Comparison of ENCODE assay signal across 25 cellular contexts in genomic region chr13:50309872-50310594, GRCh38.
A peak's percentile ranks its signal among the peaks of the same experiment; 100 is the strongest.
DNase-seq lines count a peak whose midpoint lies in the region; ATAC-seq, FAIRE-seq and TF ChIP-seq lines count a peak whose summit lies in the region.
"Had no signal": no experiment of that assay in that cellular context is flagged by ENCODE, and none has a peak within 500 bp of the region (broad histone marks: within the 10 kb centered on the region; RNA-seq: fewer than 3 reads in every experiment).

No MANE protein-coding gene starts in this region.

- H4K8ac ChIP-seq in H1 (ENCODE audit: extremely low read depth, insufficient read depth, low read length) = no peak overlapping the region; the same call in 1 of the 2 replicates

- POLR2A ChIA-PET in H1 (lab: Charles Lee; ENCODE audit: partially characterized antibody) = no interaction called here

- H3K79me1 ChIP-seq in H1 (ENCODE audit: low read depth, low read length) = no peaks in the 10 kb centered on the region

- WGBS in H1 (ENCODE audit: extremely low coverage in 1 of 2, insufficient coverage in 1 of 2, insufficient read length in 1 of 2, insufficient replicate concordance in 2 of 2, low coverage in 1 of 2, low lambda C conversion rate in 2 of 2, missing lambda C conversion rate in 1 of 2), 2 experiments = 79% methylated on average over 7 of the region's 7 CpGs; no CpG with 5 or more reads in 1 of the 2 experiments

- H3K79me2 ChIP-seq in H1 (ENCODE audit: control insufficient read depth in 1 of 2, insufficient read depth in 2 of 2, low read length in 2 of 2) = no peaks in the 10 kb centered on the region

- H3K9me3 ChIP-seq in H1 (ENCODE audit: insufficient read depth in 2 of 2, low read depth in 1 of 2, low read length in 1 of 2) = no peaks in the 10 kb centered on the region
- H3K9me3 ChIP-seq: A549, HAP-1, psoas muscle had no signal

- no peak overlapping the region for H3K4me3 ChIP-seq in H1 (ENCODE audit: extremely low read depth in 1 of 4, insufficient read depth in 2 of 4, low read depth in 3 of 4, low read length in 4 of 4)
- H3K4me3 ChIP-seq: A549, HAP-1, psoas muscle, smooth muscle cell had no signal

- H3K9ac ChIP-seq in H1 (replicated peaks in 1 of 4; ENCODE audit: extremely low read depth in 1 of 4, low read depth in 3 of 4, low read length in 3 of 4) = no peak overlapping the region

- no peak for TF ChIP-seq CTCF in H1 (IDR thresholded peaks at IDR 0.05; ENCODE audit: control extremely low read depth in 1 of 3, insufficient read depth in 1 of 3, low read depth in 1 of 3, low read length in 3 of 3)

- H3K4me1 Mint-ChIP-seq in activated T-cell treated with anti-CD3 and anti-CD28 coated beads, Interleukin-2, amount 50 U/mL, for 4 hours (ENCODE audit: low read depth) = peaks cover 20% of the 10 kb centered on the region
- H3K4me1 Mint-ChIP-seq in activated T-cell treated with anti-CD3 and anti-CD28 coated beads, Interleukin-2, amount 50 U/mL, for 72 hours (ENCODE audit: low read depth) = peaks cover 6% of the 10 kb centered on the region
- peaks cover 9 to 21% of the 10 kb centered on the region in 2 donors for H3K4me1 Mint-ChIP-seq in stimulated activated naive B cell treated with anti-CD40 and anti-IgM and Interleukin-4, amounts not matched to agents 10 μg/mL and 1 μg/mL and 100 μg/mL, for 72 hours

- no peak overlapping the region for H3K4me2 ChIP-seq in H1 (ENCODE audit: insufficient read depth in 1 of 2, low read depth in 2 of 2, low read length in 2 of 2)
- H3K4me2 ChIP-seq: A549, smooth muscle cell had no signal

- H2BK5ac ChIP-seq in H1 (ENCODE audit: low read depth, low read length) = no peak overlapping the region

- DNase-seq in activated T-cell treated with anti-CD3 and anti-CD28 coated beads, Interleukin-2, amount 50 U/mL, for 4 hours = no peak
- DNase-seq in activated T-cell treated with anti-CD3 and anti-CD28 coated beads, Interleukin-2, amount 50 U/mL, for 72 hours = no peak
- DNase-seq in NCI-H226 = peak; percentile 53
- DNase-seq in H1 (ENCODE audit: low read depth in 1 of 2, low spot score in 2 of 2) = no peak
- DNase-seq in stimulated activated naive B cell treated with anti-CD40 and anti-IgM and Interleukin-4, amounts not matched to agents 10 μg/mL and 1 μg/mL and 100 μg/mL, for 72 hours = no peak
- DNase-seq in stimulated activated CD4-positive, alpha-beta T cell treated with anti-CD3 and anti-CD28 coated beads, Interleukin-4, amount 100 ng/mL, for 1 hour = no peak
- no peak for DNase-seq in DMS153 treated with DMSO at 0.1 percent for 48 hours (lab: John Stamatoyannopoulos, UW; ENCODE audit: unreplicated experiment)
- DNase-seq: activated CD4-positive, alpha-beta T cell treated with anti-CD3 and anti-CD28 coated beads, Interleukin-2, amount 50 U/mL, for 1 hour; activated naive CD4-positive, alpha-beta T cell treated with anti-CD3 and anti-CD28 coated beads for 36 hours; activated T-cell treated with anti-CD3 and anti-CD28 coated beads for 4 hours; foreskin fibroblast; left cardiac atrium; midbrain; NCI-H1694; NCI-H2227 treated with DMSO at 0.1 percent for 48 hours; nephron progenitor cell; psoas muscle; stimulated activated CD8-positive, alpha-beta memory T cell treated with anti-CD3 and anti-CD28 coated beads, Interleukin-4, amount 100 ng/mL, for 48 hours had no signal

- FAIRE-seq in H1 (lab: Jason Lieb, UNC) = peak; percentile 45
- FAIRE-seq: A549, colon, TTC549 had no signal

- H2BK20ac ChIP-seq in H1 (ENCODE audit: low read length) = no peak overlapping the region

- H3K56ac ChIP-seq in H1 (replicated peaks; ENCODE audit: insufficient read length, low read depth, low read length) = no peak overlapping the region

- H3K27me3 Mint-ChIP-seq in activated T-cell treated with anti-CD3 and anti-CD28 coated beads, Interleukin-2, amount 50 U/mL, for 4 hours (ENCODE audit: low read depth) = no peaks in the 10 kb centered on the region
- peaks cover 7% of the 10 kb centered on the region for H3K27me3 Mint-ChIP-seq in activated T-cell treated with anti-CD3 and anti-CD28 coated beads, Interleukin-2, amount 50 U/mL, for 72 hours (ENCODE audit: low read depth)
- peaks cover 0 to 8% of the 10 kb centered on the region in 2 donors for H3K27me3 Mint-ChIP-seq in stimulated activated naive B cell treated with anti-CD40 and anti-IgM and Interleukin-4, amounts not matched to agents 10 μg/mL and 1 μg/mL and 100 μg/mL, for 72 hours

- H3K9me3 Mint-ChIP-seq in activated T-cell treated with anti-CD3 and anti-CD28 coated beads, Interleukin-2, amount 50 U/mL, for 4 hours = no peaks in the 10 kb centered on the region
- H3K9me3 Mint-ChIP-seq in activated T-cell treated with anti-CD3 and anti-CD28 coated beads, Interleukin-2, amount 50 U/mL, for 72 hours = no peaks in the 10 kb centered on the region
- no peaks in the 10 kb centered on the region for H3K9me3 Mint-ChIP-seq in stimulated activated naive B cell treated with anti-CD40 and anti-IgM and Interleukin-4, amounts not matched to agents 10 μg/mL and 1 μg/mL and 100 μg/mL, for 72 hours
- H3K9me3 Mint-ChIP-seq: activated naive CD4-positive, alpha-beta T cell treated with anti-CD3 and anti-CD28 coated beads for 36 hours had no signal

- no peaks in the 10 kb centered on the region for H3K36me3 Mint-ChIP-seq in activated T-cell treated with anti-CD3 and anti-CD28 coated beads, Interleukin-2, amount 50 U/mL, for 4 hours (ENCODE audit: insufficient read depth)
- H3K36me3 Mint-ChIP-seq in activated T-cell treated with anti-CD3 and anti-CD28 coated beads, Interleukin-2, amount 50 U/mL, for 72 hours (ENCODE audit: insufficient read depth in 2 of 2) = no peaks in the 10 kb centered on the region
- no peaks in the 10 kb centered on the region for H3K36me3 Mint-ChIP-seq in stimulated activated naive B cell treated with anti-CD40 and anti-IgM and Interleukin-4, amounts not matched to agents 10 μg/mL and 1 μg/mL and 100 μg/mL, for 72 hours

- H4K91ac ChIP-seq in H1 (replicated peaks; ENCODE audit: insufficient read length, low read length) = no peak overlapping the region

- no peak for TF ChIP-seq RAD21 in H1 (IDR thresholded peaks at IDR 0.05 in 1 of 2, conservative IDR thresholded peaks at IDR 0.05 in 1 of 2; ENCODE audit: low read depth in 2 of 2, low read length in 2 of 2)

- H2BK15ac ChIP-seq in H1 (ENCODE audit: low read length) = no peak overlapping the region

- H3K27ac ChIP-seq in H1 (ENCODE audit: low read depth, low read length) = no peak overlapping the region
- H3K27ac ChIP-seq: A549, psoas muscle had no signal

- no peak for TF ChIP-seq POLR2A in H1 (IDR thresholded peaks at IDR 0.05; ENCODE audit: control extremely low read depth in 1 of 2, low read depth in 2 of 2, low read length in 2 of 2)

- no peaks in the 10 kb centered on the region for H3K23me2 ChIP-seq in H1 (ENCODE audit: low read depth, low read length)

- H2BK120ac ChIP-seq in H1 (replicated peaks; ENCODE audit: low read depth, low read length) = no peak overlapping the region

- H3K36me3 ChIP-seq in H1 (ENCODE audit: control insufficient read depth in 2 of 4, insufficient read depth in 4 of 4, low read length in 3 of 4) = no peaks in the 10 kb centered on the region
- H3K36me3 ChIP-seq: HAP-1 had no signal

- H4K20me1 ChIP-seq in H1 (replicated peaks in 1 of 2; ENCODE audit: control insufficient read depth in 1 of 2, insufficient read depth in 2 of 2, low read length in 2 of 2) = no peaks in the 10 kb centered on the region

- no peak overlapping the region for H3K14ac ChIP-seq in H1 (ENCODE audit: insufficient read length)

- ATAC-seq in activated T-cell treated with anti-CD3 and anti-CD28 coated beads, Interleukin-2, amount 50 U/mL, for 4 hours = peak in 1 of 2 donors; percentile 25
- ATAC-seq in activated T-cell treated with anti-CD3 and anti-CD28 coated beads, Interleukin-2, amount 50 U/mL, for 72 hours (replicated peaks in 1 of 2) = no peak
- peak; percentile 80 to 81 for ATAC-seq in stimulated activated naive B cell treated with anti-CD40 and anti-IgM and Interleukin-4, amounts not matched to agents 10 μg/mL and 1 μg/mL and 100 μg/mL, for 72 hours (replicated peaks)
- ATAC-seq in HG02870 (IDR thresholded peaks at IDR 0.05; ENCODE audit: unreplicated experiment) = no peak
- ATAC-seq: A549, psoas muscle, SK-N-SH treated with all-trans-retinoic acid at 6 μM for 48 hours had no signal

- no peak for TF ChIP-seq EP300 in H1 (IDR thresholded peaks at IDR 0.05; ENCODE audit: borderline replicate concordance in 1 of 2, low read depth in 2 of 2, low read length in 2 of 2)

- H2BK12ac ChIP-seq in H1 (ENCODE audit: low read depth, low read length) = no peak overlapping the region

- H3K4me3 Mint-ChIP-seq in activated T-cell treated with anti-CD3 and anti-CD28 coated beads, Interleukin-2, amount 50 U/mL, for 4 hours = peak overlapping the region; percentile 37
- H3K4me3 Mint-ChIP-seq in activated T-cell treated with anti-CD3 and anti-CD28 coated beads, Interleukin-2, amount 50 U/mL, for 72 hours = peak overlapping the region in 1 of 2 donors; percentile 4
- peak overlapping the region in 1 of 2 donors; percentile 18 for H3K4me3 Mint-ChIP-seq in stimulated activated naive B cell treated with anti-CD40 and anti-IgM and Interleukin-4, amounts not matched to agents 10 μg/mL and 1 μg/mL and 100 μg/mL, for 72 hours
- H3K4me3 Mint-ChIP-seq: activated naive CD4-positive, alpha-beta T cell treated with anti-CD3 and anti-CD28 coated beads for 36 hours; nephron progenitor cell had no signal

- no peak overlapping the region for H4K5ac ChIP-seq in H1 (ENCODE audit: insufficient read length, low read depth, low read length)

- CTCF ChIA-PET in H1 (lab: Charles Lee; ENCODE audit: partially characterized antibody) = no interaction called here

- H3K23ac ChIP-seq in H1 (ENCODE audit: insufficient read length) = no peak overlapping the region

- H3K4me1 ChIP-seq in H1 (replicated peaks in 1 of 4; ENCODE audit: control insufficient read depth in 3 of 4, insufficient read depth in 4 of 4, low read length in 3 of 4) = no peaks in the 10 kb centered on the region; a peak in 1 of 7 replicates
- H3K4me1 ChIP-seq: A549, HAP-1, psoas muscle had no signal

- H3K27ac Mint-ChIP-seq in activated T-cell treated with anti-CD3 and anti-CD28 coated beads, Interleukin-2, amount 50 U/mL, for 72 hours = no peak overlapping the region
- peak overlapping the region; percentile 9 for H3K27ac Mint-ChIP-seq in stimulated activated naive B cell treated with anti-CD40 and anti-IgM and Interleukin-4, amounts not matched to agents 10 μg/mL and 1 μg/mL and 100 μg/mL, for 72 hours
- H3K27ac Mint-ChIP-seq: activated naive CD4-positive, alpha-beta T cell treated with anti-CD3 and anti-CD28 coated beads for 36 hours; nephron progenitor cell had no signal

- no peaks in the 10 kb centered on the region for H3K27me3 ChIP-seq in H1 (replicated peaks in 1 of 4; ENCODE audit: control insufficient read depth in 3 of 4, extremely low read depth in 1 of 4, insufficient read depth in 3 of 4, low read length in 3 of 4)

- H2AK5ac ChIP-seq in H1 (ENCODE audit: low read depth, low read length) = no peak overlapping the region

- peak overlapping the region; percentile 27; the same call in 1 of the 2 replicates for H2AFZ ChIP-seq in H1 (ENCODE audit: low read length)

- no peak overlapping the region for H3K4ac ChIP-seq in H1 (replicated peaks; ENCODE audit: insufficient read length, low read depth, low read length)

- no peak overlapping the region for H3K18ac ChIP-seq in H1 (ENCODE audit: extremely low read depth, low read length)

TF ChIP-seq in H1, 55 proteins besides CTCF, POLR2A, EP300 and RAD21 (continues in another document):
- 0 out of 2 replicates have a peak, but pooled peaks have one; percentile 4 for TF ChIP-seq NRF1 (IDR thresholded peaks at IDR 0.05; ENCODE audit: low read depth, low read length)

Comparison
In these comparisons a context has a peak if more than half of its experiments do, and no peak if none do; other contexts are left out.
1. ATAC-seq: peak in stimulated activated naive B cell treated with anti-CD40 and anti-IgM and Interleukin-4, amounts not matched to agents 10 μg/mL and 1 μg/mL and 100 μg/mL, for 72 hours (2 of 2); none in activated T-cell treated with anti-CD3 and anti-CD28 coated beads, Interleukin-2, amount 50 U/mL, for 72 hours (0 of 2) and HG02870 (single experiment).